Comparison of ENCODE assay signal across 16 cellular contexts in the genomic region with DNA sequence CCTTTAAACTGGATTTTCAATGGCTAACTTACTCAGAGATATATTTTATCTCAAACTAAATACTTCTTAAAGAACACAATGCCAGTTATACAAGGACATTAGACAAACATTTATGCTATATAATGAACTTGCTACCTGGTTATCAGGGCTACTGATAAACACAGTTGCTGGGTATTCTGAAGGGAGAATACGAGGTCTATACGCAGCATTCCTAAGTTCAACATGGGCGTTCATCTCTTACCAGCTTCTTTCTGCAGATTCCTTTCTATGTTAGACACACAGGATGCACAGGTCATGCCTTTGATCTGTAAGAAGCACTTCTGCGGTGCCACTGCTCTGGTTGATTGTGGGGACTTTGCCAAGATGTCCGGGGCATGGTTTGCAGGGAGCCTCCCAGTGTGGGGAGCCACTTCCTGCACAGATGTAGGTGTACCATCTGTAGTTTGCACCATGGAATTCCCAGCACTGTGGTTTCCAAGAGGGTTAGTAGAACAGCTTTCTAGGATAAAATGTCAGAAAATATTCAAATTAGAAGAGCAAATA.
"Had no signal": no experiment of that assay in that cellular context is flagged by ENCODE, and none has a peak within 500 bp of the region (broad histone marks: within the 10 kb centered on the region; RNA-seq: fewer than 3 reads in every experiment).

No MANE protein-coding gene starts in this region.

- H3K36me3 ChIP-seq: breast epithelium, neural progenitor cell, ovary had no signal

- H3K27ac Mint-ChIP-seq: activated naive CD8-positive, alpha-beta T cell; activated T-helper 2 cell treated with anti-CD3 and anti-CD28 coated beads, Interferon-gamma antibody, Interleukin-2, Interleukin-4, amounts not matched to agents 10 μg/mL and 5 μg/mL and 100 μg/mL, durations not matched to agents 14 hours and 24 hours and 36 hours; neural progenitor cell; stimulated activated naive CD8-positive, alpha-beta T cell treated with anti-CD3 and anti-CD28 coated beads, Interleukin-15, Interleukin-2, amounts not matched to agents 100 ng/mL and 50 ng/mL, for 24 hours had no signal

- H3K27me3 Mint-ChIP-seq: activated naive CD8-positive, alpha-beta T cell; stimulated activated naive CD8-positive, alpha-beta T cell treated with anti-CD3 and anti-CD28 coated beads, Interleukin-15, Interleukin-2, amounts not matched to agents 100 ng/mL and 50 ng/mL, for 24 hours had no signal

- H3K9me3 Mint-ChIP-seq: activated T-helper 2 cell treated with anti-CD3 and anti-CD28 coated beads, Interferon-gamma antibody, Interleukin-2, Interleukin-4, amounts not matched to agents 10 μg/mL and 5 μg/mL and 100 μg/mL, durations not matched to agents 14 hours and 24 hours and 36 hours; neural progenitor cell; stimulated activated naive CD8-positive, alpha-beta T cell treated with anti-CD3 and anti-CD28 coated beads, Interleukin-15, Interleukin-2, amounts not matched to agents 100 ng/mL and 50 ng/mL, for 24 hours had no signal

- H3K9me3 ChIP-seq: breast epithelium, esophagus muscularis mucosa, ovary, thoracic aorta had no signal

- H3K4me3 Mint-ChIP-seq: activated naive CD8-positive, alpha-beta T cell; neural progenitor cell; stimulated activated naive CD8-positive, alpha-beta T cell treated with anti-CD3 and anti-CD28 coated beads, Interleukin-15, Interleukin-2, amounts not matched to agents 100 ng/mL and 50 ng/mL, for 24 hours had no signal

- H3K36me3 Mint-ChIP-seq: activated naive CD8-positive, alpha-beta T cell had no signal

- H3K4me1 ChIP-seq: breast epithelium, esophagus muscularis mucosa, neural progenitor cell had no signal

- H3K27me3 ChIP-seq: breast epithelium, esophagus muscularis mucosa, neural progenitor cell, ovary had no signal

- H3K27ac ChIP-seq: breast epithelium, esophagus muscularis mucosa, neural progenitor cell, ovary, thoracic aorta had no signal

- H3K4me3 ChIP-seq: breast epithelium, esophagus muscularis mucosa, neural progenitor cell, ovary, thoracic aorta had no signal

- FAIRE-seq: endometrium had no signal

- DNase-seq: activated CD4-positive, alpha-beta T cell treated with anti-CD3 and anti-CD28 coated beads for 4 hours; activated T-cell treated with anti-CD3 and anti-CD28 coated beads for 4 hours; anterior cingulate cortex; head of caudate nucleus; ovary; stimulated activated CD4-positive, alpha-beta T cell treated with anti-CD3 and anti-CD28 coated beads, Interleukin-15, amount 100 ng/mL, for 24 hours; stimulated activated CD4-positive, alpha-beta T cell treated with anti-CD3 and anti-CD28 coated beads, Interleukin-4, amount 100 ng/mL, for 24 hours; T1000 had no signal
